In genomic region chr2:167293172-167293781, GRCh38 we compare ENCODE assay signal across 8 cellular contexts. TPM values are rescaled to one million over a fixed set of nuclear protein-coding genes. Genes with fewer than 3 reads are reported as not detected.
DNase-seq lines count a peak whose midpoint lies in the region; ATAC-seq and TF ChIP-seq lines count a peak whose summit lies in the region.

No MANE protein-coding gene starts in this region.

- CTCF ChIA-PET in PC-3 (lab: Charles Lee): no interaction called here

- H3K9ac ChIP-seq in PC-3 (ENCODE audit: low read length) (no peak overlapping the region), mesenchymal stem cell (ENCODE audit: low read length) (peak overlapping the region; percentile 12)

- H4K8ac ChIP-seq in mesenchymal stem cell (ENCODE audit: low read length): peak overlapping the region; percentile 72

- H2BK12ac ChIP-seq in mesenchymal stem cell (ENCODE audit: low read length in 2 of 2): peak overlapping the region in 1 of 2 experiments; percentile 29

- H3K9me3 Mint-ChIP-seq in activated T-cell treated with anti-CD3 and anti-CD28 coated beads, Interleukin-2, amount 50 U/mL, for 72 hours: no peaks in the 10 kb centered on the region

- H2BK120ac ChIP-seq in mesenchymal stem cell (ENCODE audit: low read depth, low read length): peak overlapping the region; percentile 34

- H4K20me1 ChIP-seq in PC-3 (ENCODE audit: low read length): no peaks in the 10 kb centered on the region

- TF ChIP-seq EP300 in transverse colon (IDR thresholded peaks at IDR 0.05; ENCODE audit: low read depth): no peak

- peak overlapping the region in 1 of 2 experiments; percentile 63 for H3K23ac ChIP-seq in mesenchymal stem cell (ENCODE audit: low read length in 2 of 2)

- peak overlapping the region; percentile 23 for H2BK15ac ChIP-seq in mesenchymal stem cell (ENCODE audit: low read depth, poor library complexity, severe bottlenecking)

- no peak overlapping the region for H3K27ac Mint-ChIP-seq in activated T-cell treated with anti-CD3 and anti-CD28 coated beads, Interleukin-2, amount 50 U/mL, for 72 hours

- no peak overlapping the region for H3K4ac ChIP-seq in mesenchymal stem cell (ENCODE audit: low read depth in 1 of 2, low read length in 2 of 2)

- peaks cover 63% of the 10 kb centered on the region for H3K27me3 Mint-ChIP-seq in activated T-cell treated with anti-CD3 and anti-CD28 coated beads, Interleukin-2, amount 50 U/mL, for 72 hours (ENCODE audit: low read depth)

- no peak for TF ChIP-seq POLR2A in transverse colon (IDR thresholded peaks at IDR 0.05)

- ATAC-seq in activated T-cell treated with anti-CD3 and anti-CD28 coated beads, Interleukin-2, amount 50 U/mL, for 72 hours (replicated peaks in 1 of 2): peak; percentile 35 to 37
- ATAC-seq in HG02840 (IDR thresholded peaks at IDR 0.05; ENCODE audit: low FRiP score, unreplicated experiment): peak; percentile 3
- peak; percentile 53 for ATAC-seq in PC-3

- peak overlapping the region in 1 of 2 experiments; percentile 16 for H3K18ac ChIP-seq in mesenchymal stem cell (ENCODE audit: low read depth in 1 of 2, low read length in 2 of 2)

- H3K9me2 ChIP-seq in PC-3 (replicated peaks; ENCODE audit: low read length): no peaks in the 10 kb centered on the region

- DNase-seq in activated T-cell treated with anti-CD3 and anti-CD28 coated beads, Interleukin-2, amount 50 U/mL, for 72 hours: peak in 1 of 2 donors; percentile 14
- DNase-seq in activated T-cell treated with anti-CD3 and anti-CD28 coated beads for 4 hours: no peak
- DNase-seq in PC-3: peak; percentile 6
- DNase-seq in mesenchymal stem cell: peak; percentile 54
- peak; percentile 32 for DNase-seq in transverse colon
- DNase-seq in SIG-M5 treated with dmso at 0.1 percent for 504 hours (lab: John Stamatoyannopoulos, UW; ENCODE audit: unreplicated experiment): no peak

- H3F3A ChIP-seq in PC-3 (ENCODE audit: low read length, unreplicated experiment): no peaks in the 10 kb centered on the region

- peak overlapping the region; percentile 90 for H3K4me2 ChIP-seq in PC-3 (ENCODE audit: low read length)
- peak overlapping the region; percentile 77 for H3K4me2 ChIP-seq in mesenchymal stem cell (ENCODE audit: low read length, poor library complexity, severe bottlenecking)

- peaks cover 1 to 3% of the 10 kb centered on the region in 2 donors for H3K36me3 Mint-ChIP-seq in activated T-cell treated with anti-CD3 and anti-CD28 coated beads, Interleukin-2, amount 50 U/mL, for 72 hours (ENCODE audit: insufficient read depth in 2 of 2)

- TF ChIP-seq CTCF in PC-3 (conservative IDR thresholded peaks at IDR 0.05; ENCODE audit: low read depth, low read length) (no peak), transverse colon (IDR thresholded peaks at IDR 0.05) (no peak)

- H3K27me3 ChIP-seq in PC-3 (ENCODE audit: low read length): no peaks in the 10 kb centered on the region
- H3K27me3 ChIP-seq in ectodermal cell (ENCODE audit: control insufficient read depth, insufficient read depth, low read length, poor library complexity, severe bottlenecking): peaks cover 32% of the 10 kb centered on the region
- peaks cover 0 to 5% of the 10 kb centered on the region in 2 experiments for H3K27me3 ChIP-seq in mesenchymal stem cell (ENCODE audit: control insufficient read depth in 1 of 2, insufficient read depth in 1 of 2, low read length in 2 of 2)
- peaks cover 30% of the 10 kb centered on the region for H3K27me3 ChIP-seq in transverse colon

- H3K27ac ChIP-seq in PC-3 (ENCODE audit: low read length): no peak overlapping the region
- no peak overlapping the region for H3K27ac ChIP-seq in ectodermal cell (ENCODE audit: insufficient read depth, low read depth, low read length, poor library complexity, severe bottlenecking)
- no peak overlapping the region for H3K27ac ChIP-seq in mesenchymal stem cell (ENCODE audit: low read length, poor library complexity, severe bottlenecking)
- peak overlapping the region; percentile 91 to 92 (median 91) for H3K27ac ChIP-seq in transverse colon

- peak overlapping the region in 1 of 2 experiments; percentile 11 for H3K14ac ChIP-seq in mesenchymal stem cell (ENCODE audit: low read length in 2 of 2)

- no TSS peak for BruUV-seq in PC-3 (replicated peaks; lab: Mats Ljungman, UMichigan)

- H3K9me3 ChIP-seq in PC-3 (ENCODE audit: low read length): no peaks in the 10 kb centered on the region
- H3K9me3 ChIP-seq in ectodermal cell (ENCODE audit: control insufficient read depth, low read length): no peaks in the 10 kb centered on the region
- no peaks in the 10 kb centered on the region for H3K9me3 ChIP-seq in mesenchymal stem cell (ENCODE audit: control insufficient read depth, low read length)
- no peaks in the 10 kb centered on the region for H3K9me3 ChIP-seq in transverse colon

- 0% methylated on average over 68 of the region's 68 CpGs for WGBS in ectodermal cell, 2 experiments
- WGBS in mesenchymal stem cell: under 1% methylated on average over 58 of the region's 68 CpGs
- 2% methylated on average over 58 of the region's 68 CpGs; no CpG with 5 or more reads in 1 of the 2 donors for WGBS in transverse colon (ENCODE audit: low coverage in 1 of 2), 2 donors

- intact Hi-C loops in PC-3 (cut with micrococcal nuclease): loop anchor here (2.0 to 5.0 kb wide), 2 partner anchors 90 to 166 kb away; no protein-coding TSS in a partner anchor
- intact Hi-C loops in transverse colon (cut with DNase I; ENCODE audit: low total_unique reads): loop anchor here (2.0 kb wide), 1 partner anchor 14 kb away; no protein-coding TSS in a partner anchor

- H3K4me3 Mint-ChIP-seq in activated T-cell treated with anti-CD3 and anti-CD28 coated beads, Interleukin-2, amount 50 U/mL, for 72 hours: peak overlapping the region; percentile 84 to 91

- H2AFZ ChIP-seq in PC-3 (ENCODE audit: low read length) (peak overlapping the region; percentile 87), mesenchymal stem cell (ENCODE audit: low read depth, low read length) (peak overlapping the region; percentile 91)

- H3K4me3 ChIP-seq in PC-3 (ENCODE audit: low read length) (peak overlapping the region; percentile 83), ectodermal cell (ENCODE audit: insufficient read depth, low read depth, low read length) (peak overlapping the region; percentile 61), mesenchymal stem cell (ENCODE audit: insufficient read depth in 1 of 2, low read depth in 1 of 2, low read length in 2 of 2) (peak overlapping the region; percentile 81 to 85), transverse colon (peak overlapping the region; percentile 55 to 78 (median 72))

- no peaks in the 10 kb centered on the region for H3K36me3 ChIP-seq in PC-3 (ENCODE audit: low read depth, low read length)
- no peaks in the 10 kb centered on the region for H3K36me3 ChIP-seq in ectodermal cell (ENCODE audit: control insufficient read depth, insufficient read depth, low read length)
- no peaks in the 10 kb centered on the region for H3K36me3 ChIP-seq in mesenchymal stem cell (ENCODE audit: control insufficient read depth in 1 of 2, insufficient read depth in 2 of 2, low read depth in 1 of 2, low read length in 2 of 2)
- H3K36me3 ChIP-seq in transverse colon: no peaks in the 10 kb centered on the region

- POLR2A ChIA-PET in PC-3 (lab: Charles Lee; ENCODE audit: unreplicated experiment): no interaction called here

- H2AK5ac ChIP-seq in mesenchymal stem cell (ENCODE audit: low read length, severe bottlenecking): no peak overlapping the region

- in situ Hi-C loops in transverse colon (cut with MboI; ENCODE audit: low pct_ligation_motif_present in 1 of 4, low pct_unique_long_range_greater_than_20kb in 1 of 4, low sequenced_read_pairs in 3 of 4): loop anchor here in 1 of 4 donors (25.0 kb wide), 1 partner anchor 819 kb away; no protein-coding TSS in a partner anchor

- H3K4me1 ChIP-seq in PC-3 (ENCODE audit: insufficient read depth, low read length) (peaks cover 8% of the 10 kb centered on the region; the same call in 1 of the 2 replicates), ectodermal cell (ENCODE audit: control insufficient read depth, insufficient read depth, low read length) (peaks cover 9% of the 10 kb centered on the region), mesenchymal stem cell (ENCODE audit: control insufficient read depth, insufficient read depth, low read depth, low read length) (peaks cover 13% of the 10 kb centered on the region), transverse colon (peaks cover 0 to 20% (median 2%) of the 10 kb centered on the region in 4 donors)

- no peaks in the 10 kb centered on the region for H3K79me2 ChIP-seq in PC-3 (ENCODE audit: low read length)

- H3K79me1 ChIP-seq in mesenchymal stem cell (replicated peaks; ENCODE audit: low read length, poor library complexity, severe bottlenecking): peaks cover 5% of the 10 kb centered on the region

- no peak overlapping the region for H2BK5ac ChIP-seq in mesenchymal stem cell (ENCODE audit: low read depth, low read length, poor library complexity, severe bottlenecking)

- H4K91ac ChIP-seq in mesenchymal stem cell (ENCODE audit: low read length): peak overlapping the region; percentile 80

- H3K4me1 Mint-ChIP-seq in activated T-cell treated with anti-CD3 and anti-CD28 coated beads, Interleukin-2, amount 50 U/mL, for 72 hours (ENCODE audit: low read depth): peaks cover 15% of the 10 kb centered on the region

RNA-seq across cellular contexts. Expression of gene B3GALT1, which starts 0.5 kb away (rescaled TPM):
- not detected for total RNA-seq in activated T-cell treated with anti-CD3 and anti-CD28 coated beads, Interleukin-2, amount 50 U/mL, for 72 hours
- total RNA-seq in PC-3 (2014; rRNA removed) (0.06 and 0.07 TPM in 2 replicates), transverse colon (10 to 100 TPM in 2 of 4 donors, 1 to 10 TPM in 2; 1.6 to 10.8 (median 6.9) TPM)
- 2.6 TPM for polyA plus RNA-seq in ectodermal cell (2013, experiment 1 of 4)
- 2.5 TPM for polyA plus RNA-seq in ectodermal cell (2013, experiment 2 of 4)
- polyA plus RNA-seq in ectodermal cell (2013, experiment 3 of 4): 1.9 TPM
- 1.9 TPM for polyA plus RNA-seq in ectodermal cell (2013, experiment 4 of 4)
- polyA plus RNA-seq in mesenchymal stem cell (2013, experiment 1 of 2): 0.36 TPM
- polyA plus RNA-seq in mesenchymal stem cell (2013, experiment 2 of 2): 0.23 TPM

Comparison
In these comparisons a context has a peak if more than half of its experiments do, and no peak if none do; other contexts are left out.
1. ATAC-seq: peak in every context shown above with its lines; median percentile 53 in PC-3; 36 in activated T-cell treated with anti-CD3 and anti-CD28 coated beads, Interleukin-2, amount 50 U/mL, for 72 hours; 3 in HG02840.
2. DNase-seq: peak in PC-3 (single experiment), mesenchymal stem cell (single experiment) and transverse colon (single experiment); none in activated T-cell treated with anti-CD3 and anti-CD28 coated beads for 4 hours (single experiment) and SIG-M5 treated with dmso at 0.1 percent for 504 hours (single experiment).
3. H3K27ac ChIP-seq: peak in transverse colon (4 of 4); none in PC-3 (single experiment), ectodermal cell (single experiment) and mesenchymal stem cell (single experiment).
4. Peak in every context shown above with its lines, with median percentiles within 50 percentile points of each other: H3K4me3 ChIP-seq.